Comparison of ENCODE assay signal across 18 cellular contexts in the genomic region with DNA sequence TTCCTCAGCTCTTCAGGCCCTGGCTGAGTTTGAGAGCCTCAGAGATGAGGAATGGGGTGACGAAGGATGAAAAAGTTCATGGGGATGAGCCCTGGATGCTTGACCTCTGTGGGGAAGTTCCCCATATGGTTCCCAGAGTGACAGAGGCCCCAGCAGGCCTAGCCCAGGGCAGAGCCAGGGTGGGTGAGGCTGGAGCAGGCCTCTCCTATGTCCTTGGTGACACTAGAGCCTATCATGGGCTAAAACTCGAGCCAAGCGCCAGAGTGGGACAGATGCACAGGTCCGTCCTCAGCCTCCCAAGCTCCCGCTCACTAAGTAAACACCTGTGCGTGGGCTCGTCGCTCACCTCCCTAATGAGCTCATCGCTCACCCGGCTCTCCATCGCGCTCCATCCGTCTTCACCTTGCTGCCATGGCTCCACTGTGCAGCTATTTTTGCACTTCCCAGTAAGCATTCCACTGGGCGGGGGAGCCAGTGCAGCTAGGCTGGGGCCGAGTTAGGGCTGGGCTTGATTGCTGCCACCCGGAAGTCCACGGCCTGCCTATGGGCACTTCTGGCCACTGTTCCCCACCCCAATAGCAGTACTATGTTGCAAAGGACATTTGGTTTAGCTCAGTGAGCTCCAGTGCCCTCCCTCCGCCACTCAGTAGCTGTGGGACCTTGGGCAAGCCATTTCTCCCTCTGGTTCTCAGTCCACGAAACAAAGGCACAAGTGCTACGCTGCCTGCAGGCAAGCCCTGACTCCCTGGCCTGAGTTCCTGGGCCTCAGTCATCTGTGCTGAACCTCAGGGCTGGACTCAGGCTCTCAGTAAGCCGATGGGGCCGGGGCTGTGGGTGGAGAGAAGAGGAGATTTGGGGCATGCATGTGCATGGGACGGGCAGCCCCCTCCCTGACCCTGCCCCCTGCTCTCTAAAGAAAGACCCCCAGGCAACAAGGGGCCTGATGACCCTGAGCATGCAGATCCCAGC.
"Had no signal": no experiment of that assay in that cellular context is flagged by ENCODE, and none has a peak within 500 bp of the region (broad histone marks: within the 10 kb centered on the region; RNA-seq: fewer than 3 reads in every experiment).

No MANE protein-coding gene starts in this region.

- FAIRE-seq: astrocyte, endothelial cell of umbilical vein, TTC549 had no signal

- H3K4me3 ChIP-seq: breast epithelium, esophagus muscularis mucosa, gastroesophageal sphincter, skin epidermis, stomach had no signal

- H3K27ac ChIP-seq: breast epithelium, esophagus muscularis mucosa, gastroesophageal sphincter, skin epidermis, stomach had no signal

- ATAC-seq: activated CD4-positive, alpha-beta T cell treated with anti-CD3 and anti-CD28 coated beads for 36 hours; gastroesophageal sphincter had no signal

- DNase-seq: activated CD4-positive, alpha-beta T cell treated with anti-CD3 and anti-CD28 coated beads for 36 hours; activated CD4-positive, alpha-beta T cell treated with anti-CD3 and anti-CD28 coated beads, Interleukin-2, amount 50 U/mL, for 48 hours; activated gamma-delta T cell; effector memory CD4-positive, alpha-beta T cell; immature natural killer cell; midbrain; nephron progenitor cell; stimulated activated CD4-positive, alpha-beta T cell treated with anti-CD3 and anti-CD28 coated beads, Interleukin-15, amount 100 ng/mL, for 24 hours; stimulated activated CD4-positive, alpha-beta T cell treated with anti-CD3 and anti-CD28 coated beads, Interleukin-4, amount 100 ng/mL, for 24 hours; stomach; trophoblast cell had no signal

- H3K9me3 ChIP-seq: breast epithelium, esophagus muscularis mucosa, gastroesophageal sphincter, stomach had no signal

- H3K4me1 ChIP-seq: breast epithelium, esophagus muscularis mucosa, gastroesophageal sphincter, stomach had no signal

- H3K27me3 ChIP-seq: breast epithelium had no signal

- H3K36me3 ChIP-seq: breast epithelium, esophagus muscularis mucosa, gastroesophageal sphincter, stomach had no signal
